ENCODE assay signal across 1 cellular context in the genomic region with DNA sequence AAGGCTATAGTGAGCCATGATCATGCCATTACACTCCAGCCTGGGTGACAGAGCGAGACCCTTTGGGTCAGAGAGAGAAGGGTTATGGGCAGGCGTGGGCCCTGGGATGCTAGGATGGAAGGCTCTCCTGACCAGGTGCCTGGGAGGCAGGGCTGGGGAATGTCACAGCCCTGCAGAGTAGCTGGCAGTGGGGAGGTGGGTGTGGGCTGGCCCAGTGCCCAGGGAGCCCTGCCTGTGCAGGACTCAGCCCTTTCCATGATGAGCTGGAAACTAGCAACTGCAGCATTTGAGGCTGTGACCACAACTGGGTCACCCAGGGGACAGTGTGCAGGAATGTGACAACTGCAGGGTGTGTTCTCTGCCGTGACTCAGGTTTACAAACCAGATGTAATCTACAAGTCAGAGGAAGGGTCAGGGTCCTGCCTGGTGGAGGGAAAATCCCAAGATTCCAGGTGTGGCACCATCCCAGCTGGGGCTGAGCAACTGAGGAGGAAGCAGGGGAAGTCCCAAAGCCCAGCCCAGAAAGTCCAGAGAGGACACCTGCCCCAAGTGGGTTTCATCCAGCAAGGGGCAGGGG.
TF ChIP-seq lines count a peak whose summit lies in the region.

No MANE protein-coding gene starts in this region.

TF ChIP-seq in K562, 482 proteins besides CTCF, POLR2A, EP300 and RAD21 (continued from another document):
- TF ChIP-seq, protein P1, sequence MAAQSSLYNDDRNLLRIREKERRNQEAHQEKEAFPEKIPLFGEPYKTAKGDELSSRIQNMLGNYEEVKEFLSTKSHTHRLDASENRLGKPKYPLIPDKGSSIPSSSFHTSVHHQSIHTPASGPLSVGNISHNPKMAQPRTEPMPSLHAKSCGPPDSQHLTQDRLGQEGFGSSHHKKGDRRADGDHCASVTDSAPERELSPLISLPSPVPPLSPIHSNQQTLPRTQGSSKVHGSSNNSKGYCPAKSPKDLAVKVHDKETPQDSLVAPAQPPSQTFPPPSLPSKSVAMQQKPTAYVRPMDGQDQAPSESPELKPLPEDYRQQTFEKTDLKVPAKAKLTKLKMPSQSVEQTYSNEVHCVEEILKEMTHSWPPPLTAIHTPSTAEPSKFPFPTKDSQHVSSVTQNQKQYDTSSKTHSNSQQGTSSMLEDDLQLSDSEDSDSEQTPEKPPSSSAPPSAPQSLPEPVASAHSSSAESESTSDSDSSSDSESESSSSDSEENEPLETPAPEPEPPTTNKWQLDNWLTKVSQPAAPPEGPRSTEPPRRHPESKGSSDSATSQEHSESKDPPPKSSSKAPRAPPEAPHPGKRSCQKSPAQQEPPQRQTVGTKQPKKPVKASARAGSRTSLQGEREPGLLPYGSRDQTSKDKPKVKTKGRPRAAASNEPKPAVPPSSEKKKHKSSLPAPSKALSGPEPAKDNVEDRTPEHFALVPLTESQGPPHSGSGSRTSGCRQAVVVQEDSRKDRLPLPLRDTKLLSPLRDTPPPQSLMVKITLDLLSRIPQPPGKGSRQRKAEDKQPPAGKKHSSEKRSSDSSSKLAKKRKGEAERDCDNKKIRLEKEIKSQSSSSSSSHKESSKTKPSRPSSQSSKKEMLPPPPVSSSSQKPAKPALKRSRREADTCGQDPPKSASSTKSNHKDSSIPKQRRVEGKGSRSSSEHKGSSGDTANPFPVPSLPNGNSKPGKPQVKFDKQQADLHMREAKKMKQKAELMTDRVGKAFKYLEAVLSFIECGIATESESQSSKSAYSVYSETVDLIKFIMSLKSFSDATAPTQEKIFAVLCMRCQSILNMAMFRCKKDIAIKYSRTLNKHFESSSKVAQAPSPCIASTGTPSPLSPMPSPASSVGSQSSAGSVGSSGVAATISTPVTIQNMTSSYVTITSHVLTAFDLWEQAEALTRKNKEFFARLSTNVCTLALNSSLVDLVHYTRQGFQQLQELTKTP (IDR thresholded peaks at IDR 0.05; ENCODE audit: low read depth in 1 of 2, partially characterized antibody in 2 of 2): peak in 1 of 2 experiments; percentile 75
- TF ChIP-seq, protein P2, sequence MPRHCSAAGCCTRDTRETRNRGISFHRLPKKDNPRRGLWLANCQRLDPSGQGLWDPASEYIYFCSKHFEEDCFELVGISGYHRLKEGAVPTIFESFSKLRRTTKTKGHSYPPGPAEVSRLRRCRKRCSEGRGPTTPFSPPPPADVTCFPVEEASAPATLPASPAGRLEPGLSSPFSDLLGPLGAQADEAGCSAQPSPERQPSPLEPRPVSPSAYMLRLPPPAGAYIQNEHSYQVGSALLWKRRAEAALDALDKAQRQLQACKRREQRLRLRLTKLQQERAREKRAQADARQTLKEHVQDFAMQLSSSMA (CRISPR knock-in tag; IDR thresholded peaks at IDR 0.05): no peak
- TF ChIP-seq ZNF695 (CRISPR knock-in tag; IDR thresholded peaks at IDR 0.05) (no peak), POLR2AphosphoS2 (IDR thresholded peaks at IDR 0.05; ENCODE audit: low read length) (no peak), BRCA1 (IDR thresholded peaks at IDR 0.05) (no peak), BRCA1 (CRISPR knock-in tag; IDR thresholded peaks at IDR 0.05) (no peak), MAFF (IDR thresholded peaks at IDR 0.05; ENCODE audit: low read length) (peak; percentile 41; the same call in 1 of the 2 replicates), GABPA (tag; conservative IDR thresholded peaks at IDR 0.05; ENCODE audit: low read depth) (no peak), GTF2E2 (tag; IDR thresholded peaks at IDR 0.05) (no peak), RAD51 (IDR thresholded peaks at IDR 0.05; ENCODE audit: borderline replicate concordance, low read depth) (no peak), RBM15 (IDR thresholded peaks at IDR 0.05; ENCODE audit: insufficient read depth, low read length) (no peak), NFIC (IDR thresholded peaks at IDR 0.05) (peak; percentile 90), SRSF7 (optimal IDR thresholded peaks at IDR 0.05; ENCODE audit: low read depth, low read length) (no peak), GABPB2 (CRISPR knock-in tag; conservative IDR thresholded peaks at IDR 0.05) (no peak), MEF2A (IDR thresholded peaks at IDR 0.05; ENCODE audit: control insufficient read depth, low read depth, low read length) (no peak)
- TF ChIP-seq, protein P3, sequence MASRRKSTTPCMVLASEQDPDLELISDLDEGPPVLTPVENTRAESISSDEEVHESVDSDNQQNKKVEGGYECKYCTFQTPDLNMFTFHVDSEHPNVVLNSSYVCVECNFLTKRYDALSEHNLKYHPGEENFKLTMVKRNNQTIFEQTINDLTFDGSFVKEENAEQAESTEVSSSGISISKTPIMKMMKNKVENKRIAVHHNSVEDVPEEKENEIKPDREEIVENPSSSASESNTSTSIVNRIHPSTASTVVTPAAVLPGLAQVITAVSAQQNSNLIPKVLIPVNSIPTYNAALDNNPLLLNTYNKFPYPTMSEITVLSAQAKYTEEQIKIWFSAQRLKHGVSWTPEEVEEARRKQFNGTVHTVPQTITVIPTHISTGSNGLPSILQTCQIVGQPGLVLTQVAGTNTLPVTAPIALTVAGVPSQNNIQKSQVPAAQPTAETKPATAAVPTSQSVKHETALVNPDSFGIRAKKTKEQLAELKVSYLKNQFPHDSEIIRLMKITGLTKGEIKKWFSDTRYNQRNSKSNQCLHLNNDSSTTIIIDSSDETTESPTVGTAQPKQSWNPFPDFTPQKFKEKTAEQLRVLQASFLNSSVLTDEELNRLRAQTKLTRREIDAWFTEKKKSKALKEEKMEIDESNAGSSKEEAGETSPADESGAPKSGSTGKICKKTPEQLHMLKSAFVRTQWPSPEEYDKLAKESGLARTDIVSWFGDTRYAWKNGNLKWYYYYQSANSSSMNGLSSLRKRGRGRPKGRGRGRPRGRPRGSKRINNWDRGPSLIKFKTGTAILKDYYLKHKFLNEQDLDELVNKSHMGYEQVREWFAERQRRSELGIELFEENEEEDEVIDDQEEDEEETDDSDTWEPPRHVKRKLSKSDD (conservative IDR thresholded peaks at IDR 0.05; ENCODE audit: low read length): no peak
- TF ChIP-seq, protein P4, sequence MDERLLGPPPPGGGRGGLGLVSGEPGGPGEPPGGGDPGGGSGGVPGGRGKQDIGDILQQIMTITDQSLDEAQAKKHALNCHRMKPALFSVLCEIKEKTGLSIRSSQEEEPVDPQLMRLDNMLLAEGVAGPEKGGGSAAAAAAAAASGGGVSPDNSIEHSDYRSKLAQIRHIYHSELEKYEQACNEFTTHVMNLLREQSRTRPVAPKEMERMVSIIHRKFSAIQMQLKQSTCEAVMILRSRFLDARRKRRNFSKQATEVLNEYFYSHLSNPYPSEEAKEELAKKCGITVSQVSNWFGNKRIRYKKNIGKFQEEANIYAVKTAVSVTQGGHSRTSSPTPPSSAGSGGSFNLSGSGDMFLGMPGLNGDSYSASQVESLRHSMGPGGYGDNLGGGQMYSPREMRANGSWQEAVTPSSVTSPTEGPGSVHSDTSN (CRISPR knock-in tag; IDR thresholded peaks at IDR 0.05; ENCODE audit: low read depth): no peak
- TF ChIP-seq, protein P4 (tag; conservative IDR thresholded peaks at IDR 0.05; ENCODE audit: low read depth): no peak
- TF ChIP-seq, protein P5, sequence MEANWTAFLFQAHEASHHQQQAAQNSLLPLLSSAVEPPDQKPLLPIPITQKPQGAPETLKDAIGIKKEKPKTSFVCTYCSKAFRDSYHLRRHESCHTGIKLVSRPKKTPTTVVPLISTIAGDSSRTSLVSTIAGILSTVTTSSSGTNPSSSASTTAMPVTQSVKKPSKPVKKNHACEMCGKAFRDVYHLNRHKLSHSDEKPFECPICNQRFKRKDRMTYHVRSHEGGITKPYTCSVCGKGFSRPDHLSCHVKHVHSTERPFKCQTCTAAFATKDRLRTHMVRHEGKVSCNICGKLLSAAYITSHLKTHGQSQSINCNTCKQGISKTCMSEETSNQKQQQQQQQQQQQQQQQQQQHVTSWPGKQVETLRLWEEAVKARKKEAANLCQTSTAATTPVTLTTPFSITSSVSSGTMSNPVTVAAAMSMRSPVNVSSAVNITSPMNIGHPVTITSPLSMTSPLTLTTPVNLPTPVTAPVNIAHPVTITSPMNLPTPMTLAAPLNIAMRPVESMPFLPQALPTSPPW (CRISPR knock-in tag; IDR thresholded peaks at IDR 0.05): no peak
